ENCODE assay signal across 1 cellular context in the genomic region with DNA sequence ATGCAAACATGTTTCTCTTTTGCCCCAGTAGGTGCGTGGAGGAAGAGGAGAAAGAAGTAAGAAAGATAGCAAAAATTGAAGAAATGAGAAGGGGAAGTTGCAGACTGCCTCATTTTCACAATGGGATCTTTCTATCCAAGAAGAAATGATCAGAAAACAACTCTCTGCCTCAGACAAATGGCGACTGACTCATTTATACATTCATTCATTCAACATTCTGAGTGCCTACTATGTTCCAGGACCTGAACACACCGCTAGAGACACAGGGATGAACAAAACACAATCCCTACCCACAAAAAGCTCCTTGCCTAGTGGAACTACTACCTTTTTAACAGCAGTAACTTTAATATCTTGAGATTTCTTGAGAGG.
TF ChIP-seq lines count a peak whose summit lies in the region.

No MANE protein-coding gene starts in this region.

TF ChIP-seq in HepG2, 621 proteins besides CTCF, POLR2A, EP300 and RAD21 (continues in another document):
- TF ChIP-seq, protein P1, sequence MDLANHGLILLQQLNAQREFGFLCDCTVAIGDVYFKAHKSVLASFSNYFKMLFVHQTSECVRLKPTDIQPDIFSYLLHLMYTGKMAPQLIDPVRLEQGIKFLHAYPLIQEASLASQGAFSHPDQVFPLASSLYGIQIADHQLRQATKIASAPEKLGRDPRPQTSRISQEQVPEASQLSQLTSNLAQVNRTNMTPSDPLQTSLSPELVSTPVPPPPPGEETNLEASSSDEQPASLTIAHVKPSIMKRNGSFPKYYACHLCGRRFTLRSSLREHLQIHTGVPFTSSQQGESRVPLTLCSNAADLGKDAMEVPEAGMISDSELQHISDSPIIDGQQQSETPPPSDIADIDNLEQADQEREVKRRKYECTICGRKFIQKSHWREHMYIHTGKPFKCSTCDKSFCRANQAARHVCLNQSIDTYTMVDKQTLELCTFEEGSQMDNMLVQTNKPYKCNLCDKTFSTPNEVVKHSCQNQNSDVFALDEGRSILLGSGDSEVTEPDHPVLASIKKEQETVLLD (CRISPR knock-in tag; IDR thresholded peaks at IDR 0.05; ENCODE audit: low read depth), result no peak
- no peak for TF ChIP-seq SAP130 (CRISPR knock-in tag; IDR thresholded peaks at IDR 0.05; ENCODE audit: low read depth)
- TF ChIP-seq, protein P2, sequence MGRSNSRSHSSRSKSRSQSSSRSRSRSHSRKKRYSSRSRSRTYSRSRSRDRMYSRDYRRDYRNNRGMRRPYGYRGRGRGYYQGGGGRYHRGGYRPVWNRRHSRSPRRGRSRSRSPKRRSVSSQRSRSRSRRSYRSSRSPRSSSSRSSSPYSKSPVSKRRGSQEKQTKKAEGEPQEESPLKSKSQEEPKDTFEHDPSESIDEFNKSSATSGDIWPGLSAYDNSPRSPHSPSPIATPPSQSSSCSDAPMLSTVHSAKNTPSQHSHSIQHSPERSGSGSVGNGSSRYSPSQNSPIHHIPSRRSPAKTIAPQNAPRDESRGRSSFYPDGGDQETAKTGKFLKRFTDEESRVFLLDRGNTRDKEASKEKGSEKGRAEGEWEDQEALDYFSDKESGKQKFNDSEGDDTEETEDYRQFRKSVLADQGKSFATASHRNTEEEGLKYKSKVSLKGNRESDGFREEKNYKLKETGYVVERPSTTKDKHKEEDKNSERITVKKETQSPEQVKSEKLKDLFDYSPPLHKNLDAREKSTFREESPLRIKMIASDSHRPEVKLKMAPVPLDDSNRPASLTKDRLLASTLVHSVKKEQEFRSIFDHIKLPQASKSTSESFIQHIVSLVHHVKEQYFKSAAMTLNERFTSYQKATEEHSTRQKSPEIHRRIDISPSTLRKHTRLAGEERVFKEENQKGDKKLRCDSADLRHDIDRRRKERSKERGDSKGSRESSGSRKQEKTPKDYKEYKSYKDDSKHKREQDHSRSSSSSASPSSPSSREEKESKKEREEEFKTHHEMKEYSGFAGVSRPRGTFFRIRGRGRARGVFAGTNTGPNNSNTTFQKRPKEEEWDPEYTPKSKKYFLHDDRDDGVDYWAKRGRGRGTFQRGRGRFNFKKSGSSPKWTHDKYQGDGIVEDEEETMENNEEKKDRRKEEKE (IDR thresholded peaks at IDR 0.05), result no peak
- TF ChIP-seq, protein P3, sequence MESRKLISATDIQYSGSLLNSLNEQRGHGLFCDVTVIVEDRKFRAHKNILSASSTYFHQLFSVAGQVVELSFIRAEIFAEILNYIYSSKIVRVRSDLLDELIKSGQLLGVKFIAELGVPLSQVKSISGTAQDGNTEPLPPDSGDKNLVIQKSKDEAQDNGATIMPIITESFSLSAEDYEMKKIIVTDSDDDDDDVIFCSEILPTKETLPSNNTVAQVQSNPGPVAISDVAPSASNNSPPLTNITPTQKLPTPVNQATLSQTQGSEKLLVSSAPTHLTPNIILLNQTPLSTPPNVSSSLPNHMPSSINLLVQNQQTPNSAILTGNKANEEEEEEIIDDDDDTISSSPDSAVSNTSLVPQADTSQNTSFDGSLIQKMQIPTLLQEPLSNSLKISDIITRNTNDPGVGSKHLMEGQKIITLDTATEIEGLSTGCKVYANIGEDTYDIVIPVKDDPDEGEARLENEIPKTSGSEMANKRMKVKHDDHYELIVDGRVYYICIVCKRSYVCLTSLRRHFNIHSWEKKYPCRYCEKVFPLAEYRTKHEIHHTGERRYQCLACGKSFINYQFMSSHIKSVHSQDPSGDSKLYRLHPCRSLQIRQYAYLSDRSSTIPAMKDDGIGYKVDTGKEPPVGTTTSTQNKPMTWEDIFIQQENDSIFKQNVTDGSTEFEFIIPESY (CRISPR knock-in tag; IDR thresholded peaks at IDR 0.05), result no peak
- TF ChIP-seq CAMTA2 (CRISPR knock-in tag; IDR thresholded peaks at IDR 0.05; ENCODE audit: borderline replicate concordance), result no peak
- TF ChIP-seq SRSF1 (optimal IDR thresholded peaks at IDR 0.05; ENCODE audit: low read depth, low read length), result no peak
- TF ChIP-seq, protein P4, sequence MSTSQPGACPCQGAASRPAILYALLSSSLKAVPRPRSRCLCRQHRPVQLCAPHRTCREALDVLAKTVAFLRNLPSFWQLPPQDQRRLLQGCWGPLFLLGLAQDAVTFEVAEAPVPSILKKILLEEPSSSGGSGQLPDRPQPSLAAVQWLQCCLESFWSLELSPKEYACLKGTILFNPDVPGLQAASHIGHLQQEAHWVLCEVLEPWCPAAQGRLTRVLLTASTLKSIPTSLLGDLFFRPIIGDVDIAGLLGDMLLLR (CRISPR knock-in tag; IDR thresholded peaks at IDR 0.05), result no peak
- TF ChIP-seq, protein P5, sequence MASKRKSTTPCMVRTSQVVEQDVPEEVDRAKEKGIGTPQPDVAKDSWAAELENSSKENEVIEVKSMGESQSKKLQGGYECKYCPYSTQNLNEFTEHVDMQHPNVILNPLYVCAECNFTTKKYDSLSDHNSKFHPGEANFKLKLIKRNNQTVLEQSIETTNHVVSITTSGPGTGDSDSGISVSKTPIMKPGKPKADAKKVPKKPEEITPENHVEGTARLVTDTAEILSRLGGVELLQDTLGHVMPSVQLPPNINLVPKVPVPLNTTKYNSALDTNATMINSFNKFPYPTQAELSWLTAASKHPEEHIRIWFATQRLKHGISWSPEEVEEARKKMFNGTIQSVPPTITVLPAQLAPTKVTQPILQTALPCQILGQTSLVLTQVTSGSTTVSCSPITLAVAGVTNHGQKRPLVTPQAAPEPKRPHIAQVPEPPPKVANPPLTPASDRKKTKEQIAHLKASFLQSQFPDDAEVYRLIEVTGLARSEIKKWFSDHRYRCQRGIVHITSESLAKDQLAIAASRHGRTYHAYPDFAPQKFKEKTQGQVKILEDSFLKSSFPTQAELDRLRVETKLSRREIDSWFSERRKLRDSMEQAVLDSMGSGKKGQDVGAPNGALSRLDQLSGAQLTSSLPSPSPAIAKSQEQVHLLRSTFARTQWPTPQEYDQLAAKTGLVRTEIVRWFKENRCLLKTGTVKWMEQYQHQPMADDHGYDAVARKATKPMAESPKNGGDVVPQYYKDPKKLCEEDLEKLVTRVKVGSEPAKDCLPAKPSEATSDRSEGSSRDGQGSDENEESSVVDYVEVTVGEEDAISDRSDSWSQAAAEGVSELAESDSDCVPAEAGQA (IDR thresholded peaks at IDR 0.05; ENCODE audit: low read depth), result no peak
- TF ChIP-seq, protein P5 (CRISPR knock-in tag; IDR thresholded peaks at IDR 0.05; ENCODE audit: borderline replicate concordance), result no peak
- TF ChIP-seq, protein P6, sequence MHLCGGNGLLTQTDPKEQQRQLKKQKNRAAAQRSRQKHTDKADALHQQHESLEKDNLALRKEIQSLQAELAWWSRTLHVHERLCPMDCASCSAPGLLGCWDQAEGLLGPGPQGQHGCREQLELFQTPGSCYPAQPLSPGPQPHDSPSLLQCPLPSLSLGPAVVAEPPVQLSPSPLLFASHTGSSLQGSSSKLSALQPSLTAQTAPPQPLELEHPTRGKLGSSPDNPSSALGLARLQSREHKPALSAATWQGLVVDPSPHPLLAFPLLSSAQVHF (CRISPR knock-in tag; IDR thresholded peaks at IDR 0.05), result no peak
- TF ChIP-seq, protein P7, sequence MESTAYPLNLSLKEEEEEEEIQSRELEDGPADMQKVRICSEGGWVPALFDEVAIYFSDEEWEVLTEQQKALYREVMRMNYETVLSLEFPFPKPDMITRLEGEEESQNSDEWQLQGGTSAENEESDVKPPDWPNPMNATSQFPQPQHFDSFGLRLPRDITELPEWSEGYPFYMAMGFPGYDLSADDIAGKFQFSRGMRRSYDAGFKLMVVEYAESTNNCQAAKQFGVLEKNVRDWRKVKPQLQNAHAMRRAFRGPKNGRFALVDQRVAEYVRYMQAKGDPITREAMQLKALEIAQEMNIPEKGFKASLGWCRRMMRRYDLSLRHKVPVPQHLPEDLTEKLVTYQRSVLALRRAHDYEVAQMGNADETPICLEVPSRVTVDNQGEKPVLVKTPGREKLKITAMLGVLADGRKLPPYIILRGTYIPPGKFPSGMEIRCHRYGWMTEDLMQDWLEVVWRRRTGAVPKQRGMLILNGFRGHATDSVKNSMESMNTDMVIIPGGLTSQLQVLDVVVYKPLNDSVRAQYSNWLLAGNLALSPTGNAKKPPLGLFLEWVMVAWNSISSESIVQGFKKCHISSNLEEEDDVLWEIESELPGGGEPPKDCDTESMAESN (CRISPR knock-in tag; conservative IDR thresholded peaks at IDR 0.05), result no peak
- peak; percentile 93 for TF ChIP-seq ZKSCAN1 (IDR thresholded peaks at IDR 0.05; ENCODE audit: low read length)
- TF ChIP-seq, protein P8, sequence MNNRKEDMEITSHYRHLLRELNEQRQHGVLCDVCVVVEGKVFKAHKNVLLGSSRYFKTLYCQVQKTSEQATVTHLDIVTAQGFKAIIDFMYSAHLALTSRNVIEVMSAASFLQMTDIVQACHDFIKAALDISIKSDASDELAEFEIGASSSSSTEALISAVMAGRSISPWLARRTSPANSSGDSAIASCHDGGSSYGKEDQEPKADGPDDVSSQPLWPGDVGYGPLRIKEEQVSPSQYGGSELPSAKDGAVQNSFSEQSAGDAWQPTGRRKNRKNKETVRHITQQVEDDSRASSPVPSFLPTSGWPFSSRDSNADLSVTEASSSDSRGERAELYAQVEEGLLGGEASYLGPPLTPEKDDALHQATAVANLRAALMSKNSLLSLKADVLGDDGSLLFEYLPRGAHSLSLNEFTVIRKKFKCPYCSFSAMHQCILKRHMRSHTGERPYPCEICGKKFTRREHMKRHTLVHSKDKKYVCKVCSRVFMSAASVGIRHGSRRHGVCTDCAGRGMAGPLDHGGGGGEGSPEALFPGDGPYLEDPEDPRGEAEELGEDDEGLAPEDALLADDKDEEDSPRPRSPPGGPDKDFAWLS (CRISPR knock-in tag; IDR thresholded peaks at IDR 0.05; ENCODE audit: borderline replicate concordance), result no peak
- no peak for TF ChIP-seq CC2D1A (CRISPR knock-in tag; IDR thresholded peaks at IDR 0.05)
- peak; percentile 3; the same call in 1 of the 2 replicates for TF ChIP-seq ZNF879 (CRISPR knock-in tag; IDR thresholded peaks at IDR 0.05)
- TF ChIP-seq STAT5B (CRISPR knock-in tag; IDR thresholded peaks at IDR 0.05), result no peak
- TF ChIP-seq, protein P9, sequence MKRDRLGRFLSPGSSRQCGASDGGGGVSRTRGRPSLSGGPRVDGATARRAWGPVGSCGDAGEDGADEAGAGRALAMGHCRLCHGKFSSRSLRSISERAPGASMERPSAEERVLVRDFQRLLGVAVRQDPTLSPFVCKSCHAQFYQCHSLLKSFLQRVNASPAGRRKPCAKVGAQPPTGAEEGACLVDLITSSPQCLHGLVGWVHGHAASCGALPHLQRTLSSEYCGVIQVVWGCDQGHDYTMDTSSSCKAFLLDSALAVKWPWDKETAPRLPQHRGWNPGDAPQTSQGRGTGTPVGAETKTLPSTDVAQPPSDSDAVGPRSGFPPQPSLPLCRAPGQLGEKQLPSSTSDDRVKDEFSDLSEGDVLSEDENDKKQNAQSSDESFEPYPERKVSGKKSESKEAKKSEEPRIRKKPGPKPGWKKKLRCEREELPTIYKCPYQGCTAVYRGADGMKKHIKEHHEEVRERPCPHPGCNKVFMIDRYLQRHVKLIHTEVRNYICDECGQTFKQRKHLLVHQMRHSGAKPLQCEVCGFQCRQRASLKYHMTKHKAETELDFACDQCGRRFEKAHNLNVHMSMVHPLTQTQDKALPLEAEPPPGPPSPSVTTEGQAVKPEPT (CRISPR knock-in tag; IDR thresholded peaks at IDR 0.05; ENCODE audit: low read depth), result no peak
- TF ChIP-seq ZNF569 (CRISPR knock-in tag; IDR thresholded peaks at IDR 0.05; ENCODE audit: borderline replicate concordance), result no peak
- peak; percentile 38 for TF ChIP-seq DNMT3B (CRISPR knock-in tag; conservative IDR thresholded peaks at IDR 0.05)
- TF ChIP-seq ZNF777 (CRISPR knock-in tag; IDR thresholded peaks at IDR 0.05), result peak; percentile 16; the same call in 1 of the 2 replicates
- TF ChIP-seq, protein P10, sequence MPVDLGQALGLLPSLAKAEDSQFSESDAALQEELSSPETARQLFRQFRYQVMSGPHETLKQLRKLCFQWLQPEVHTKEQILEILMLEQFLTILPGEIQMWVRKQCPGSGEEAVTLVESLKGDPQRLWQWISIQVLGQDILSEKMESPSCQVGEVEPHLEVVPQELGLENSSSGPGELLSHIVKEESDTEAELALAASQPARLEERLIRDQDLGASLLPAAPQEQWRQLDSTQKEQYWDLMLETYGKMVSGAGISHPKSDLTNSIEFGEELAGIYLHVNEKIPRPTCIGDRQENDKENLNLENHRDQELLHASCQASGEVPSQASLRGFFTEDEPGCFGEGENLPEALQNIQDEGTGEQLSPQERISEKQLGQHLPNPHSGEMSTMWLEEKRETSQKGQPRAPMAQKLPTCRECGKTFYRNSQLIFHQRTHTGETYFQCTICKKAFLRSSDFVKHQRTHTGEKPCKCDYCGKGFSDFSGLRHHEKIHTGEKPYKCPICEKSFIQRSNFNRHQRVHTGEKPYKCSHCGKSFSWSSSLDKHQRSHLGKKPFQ (CRISPR knock-in tag; IDR thresholded peaks at IDR 0.05; ENCODE audit: insufficient replicate concordance), result no peak
- TF ChIP-seq, protein P11, sequence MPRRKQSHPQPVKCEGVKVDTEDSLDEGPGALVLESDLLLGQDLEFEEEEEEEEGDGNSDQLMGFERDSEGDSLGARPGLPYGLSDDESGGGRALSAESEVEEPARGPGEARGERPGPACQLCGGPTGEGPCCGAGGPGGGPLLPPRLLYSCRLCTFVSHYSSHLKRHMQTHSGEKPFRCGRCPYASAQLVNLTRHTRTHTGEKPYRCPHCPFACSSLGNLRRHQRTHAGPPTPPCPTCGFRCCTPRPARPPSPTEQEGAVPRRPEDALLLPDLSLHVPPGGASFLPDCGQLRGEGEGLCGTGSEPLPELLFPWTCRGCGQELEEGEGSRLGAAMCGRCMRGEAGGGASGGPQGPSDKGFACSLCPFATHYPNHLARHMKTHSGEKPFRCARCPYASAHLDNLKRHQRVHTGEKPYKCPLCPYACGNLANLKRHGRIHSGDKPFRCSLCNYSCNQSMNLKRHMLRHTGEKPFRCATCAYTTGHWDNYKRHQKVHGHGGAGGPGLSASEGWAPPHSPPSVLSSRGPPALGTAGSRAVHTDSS (CRISPR knock-in tag; conservative IDR thresholded peaks at IDR 0.05), result no peak
- TF ChIP-seq ZNF773 (CRISPR knock-in tag; IDR thresholded peaks at IDR 0.05; ENCODE audit: borderline replicate concordance), result no peak
- TF ChIP-seq ZNF556 (CRISPR knock-in tag; IDR thresholded peaks at IDR 0.05; ENCODE audit: borderline replicate concordance), result no peak
